ENCODE assay signal across 15 cellular contexts in genomic region chr6:155317186-155317585, GRCh38. TPM values are rescaled to one million over a fixed set of nuclear protein-coding genes. Genes with fewer than 3 reads are reported as not detected.
DNase-seq lines count a peak whose midpoint lies in the region; ATAC-seq and TF ChIP-seq lines count a peak whose summit lies in the region.
"Had no signal": no experiment of that assay in that cellular context is flagged by ENCODE, and none has a peak within 500 bp of the region (broad histone marks: within the 10 kb centered on the region; RNA-seq: fewer than 3 reads in every experiment).

No MANE protein-coding gene starts in this region.

- peaks cover 33% of the 10 kb centered on the region for H3K4me1 Mint-ChIP-seq in activated naive CD4-positive, alpha-beta T cell treated with anti-CD3 and anti-CD28 coated beads, Interleukin-2, amount 10 ng/mL, durations not matched to agents 7 days and 5 days

- no peak overlapping the region for H3K27ac Mint-ChIP-seq in activated naive CD4-positive, alpha-beta T cell treated with anti-CD3 and anti-CD28 coated beads, Interleukin-2, amount 10 ng/mL, durations not matched to agents 7 days and 5 days
- H3K27ac Mint-ChIP-seq: activated CD8-positive, alpha-beta memory T cell treated with anti-CD3 and anti-CD28 coated beads, Interleukin-2, amount 10 ng/mL, durations not matched to agents 7 days and 5 days; activated naive CD8-positive, alpha-beta T cell treated with anti-CD3 and anti-CD28 coated beads for 36 hours; GM23338; memory B cell had no signal

- H2AFZ ChIP-seq in DND-41 (ENCODE audit: low read depth, low read length) (no peak overlapping the region), SU-DHL-6 (ENCODE audit: low read depth, low read length, severe bottlenecking) (peak overlapping the region; percentile 52)
- H2AFZ ChIP-seq: GM23338 had no signal

- H3K9me2 ChIP-seq in SU-DHL-6 (replicated peaks; ENCODE audit: insufficient read depth, low read length) = no peaks in the 10 kb centered on the region

- H3K9me3 ChIP-seq in AG04450 (ENCODE audit: control insufficient read depth, insufficient read depth, low read length) (no peaks in the 10 kb centered on the region), DND-41 (ENCODE audit: insufficient read depth, low read length, severe bottlenecking) (no peaks in the 10 kb centered on the region), SU-DHL-6 (ENCODE audit: insufficient read depth, low read length) (no peaks in the 10 kb centered on the region)

- H3K79me2 ChIP-seq in DND-41 (ENCODE audit: insufficient read depth, low read length) (peaks cover 19% of the 10 kb centered on the region), SU-DHL-6 (ENCODE audit: insufficient read depth, low read length) (peaks cover 21% of the 10 kb centered on the region)

- peaks cover 25% of the 10 kb centered on the region for H3F3A ChIP-seq in SU-DHL-6 (ENCODE audit: insufficient read depth)

- H3K9ac ChIP-seq in DND-41 (ENCODE audit: low read depth, low read length) (no peak overlapping the region), SU-DHL-6 (ENCODE audit: low read length) (no peak overlapping the region)

- H3K4me2 ChIP-seq in DND-41 (ENCODE audit: insufficient read depth, low read length) (no peak overlapping the region), SU-DHL-6 (ENCODE audit: low read depth, low read length, poor library complexity, severe bottlenecking) (no peak overlapping the region)
- H3K4me2 ChIP-seq: GM23338 had no signal

- no peak for ATAC-seq in DND-41 (ENCODE audit: insufficient read depth, low read depth)
- ATAC-seq in GM21423 (IDR thresholded peaks at IDR 0.05; ENCODE audit: unreplicated experiment) = no peak
- ATAC-seq: activated CD8-positive, alpha-beta memory T cell treated with anti-CD3 and anti-CD28 coated beads, Interleukin-2, amount 10 ng/mL, durations not matched to agents 7 days and 5 days; GM23338 had no signal

- CTCF ChIA-PET in AG04450 (lab: Charles Lee) = interaction anchor here (0.9 to 3.0 kb wide), 9 partner anchors 10 to 397 kb away, joined by 3 to 26 read pairs (median 4); no protein-coding TSS in a partner anchor
- CTCF ChIA-PET in activated naive CD4-positive, alpha-beta T cell treated with anti-CD3 and anti-CD28 coated beads, Interleukin-2, amount 10 ng/mL, durations not matched to agents 7 days and 5 days (lab: Charles Lee) = interaction anchor here (0.6 to 5.1 kb wide), 10 partner anchors 10 to 389 kb away, joined by 3 to 51 read pairs (median 4); no protein-coding TSS in a partner anchor

- H3K4me3 ChIP-seq in AG04450 (ENCODE audit: low read depth, low read length) (no peak overlapping the region), DND-41 (ENCODE audit: low read depth in 1 of 2, low read length in 2 of 2) (no peak overlapping the region), SU-DHL-6 (ENCODE audit: insufficient read depth, low read length, poor library complexity, severe bottlenecking) (no peak overlapping the region), foreskin fibroblast (ENCODE audit: low read depth in 1 of 2, low read length in 2 of 2) (no peak overlapping the region)
- H3K4me3 ChIP-seq: GM23338 had no signal

- H3K36me3 ChIP-seq in DND-41 (ENCODE audit: insufficient read depth, low read length) (peaks cover 2% of the 10 kb centered on the region), SU-DHL-6 (ENCODE audit: low read length) (no peaks in the 10 kb centered on the region)

- H3K27me3 Mint-ChIP-seq in activated naive CD4-positive, alpha-beta T cell treated with anti-CD3 and anti-CD28 coated beads, Interleukin-2, amount 10 ng/mL, durations not matched to agents 7 days and 5 days = peaks cover 7% of the 10 kb centered on the region
- H3K27me3 Mint-ChIP-seq: memory B cell had no signal

- H3K4me3 Mint-ChIP-seq in activated naive CD4-positive, alpha-beta T cell treated with anti-CD3 and anti-CD28 coated beads, Interleukin-2, amount 10 ng/mL, durations not matched to agents 7 days and 5 days = no peak overlapping the region
- H3K4me3 Mint-ChIP-seq: activated CD8-positive, alpha-beta memory T cell treated with anti-CD3 and anti-CD28 coated beads, Interleukin-2, amount 10 ng/mL, durations not matched to agents 7 days and 5 days; activated naive CD8-positive, alpha-beta T cell treated with anti-CD3 and anti-CD28 coated beads for 36 hours; GM23338; memory B cell had no signal

- H3K36me3 Mint-ChIP-seq in activated naive CD4-positive, alpha-beta T cell treated with anti-CD3 and anti-CD28 coated beads, Interleukin-2, amount 10 ng/mL, durations not matched to agents 7 days and 5 days = peaks cover 12% of the 10 kb centered on the region

- TF ChIP-seq CTCF in AG04450 (IDR thresholded peaks at IDR 0.05; ENCODE audit: low read depth, low read length) (peak; percentile 28; the same call in 1 of the 2 replicates), DND-41 (IDR thresholded peaks at IDR 0.05; ENCODE audit: borderline replicate concordance, extremely low read depth, low read length, poor library complexity, severe bottlenecking) (peak; percentile 18), SU-DHL-6 (IDR thresholded peaks at IDR 0.05; ENCODE audit: insufficient read depth, low read length, poor library complexity, severe bottlenecking) (no peak), foreskin fibroblast (IDR thresholded peaks at IDR 0.05; ENCODE audit: low read depth, low read length) (peak; percentile 8)

- no peaks in the 10 kb centered on the region for H3K9me3 Mint-ChIP-seq in activated naive CD4-positive, alpha-beta T cell treated with anti-CD3 and anti-CD28 coated beads, Interleukin-2, amount 10 ng/mL, durations not matched to agents 7 days and 5 days
- H3K9me3 Mint-ChIP-seq: activated naive CD8-positive, alpha-beta T cell treated with anti-CD3 and anti-CD28 coated beads for 36 hours; GM23338; memory B cell had no signal

- H3K27ac ChIP-seq in AG04450 (ENCODE audit: low read depth, low read length) (no peak overlapping the region), DND-41 (ENCODE audit: low read length) (no peak overlapping the region), SU-DHL-6 (ENCODE audit: low read depth, low read length) (no peak overlapping the region)

- H4K20me1 ChIP-seq in DND-41 (ENCODE audit: insufficient read depth, low read length) (no peaks in the 10 kb centered on the region), SU-DHL-6 (ENCODE audit: low read depth, low read length) (no peaks in the 10 kb centered on the region)

- DNase-seq in AG04450 (ENCODE audit: low read depth, low spot score) (no peak), DND-41 (no peak), foreskin fibroblast (peak in 1 of 2 donors; percentile 24), NCI-H2171 treated with DMSO at 0.1 percent for 48 hours (lab: John Stamatoyannopoulos, UW) (no peak), GOT3 (lab: John Stamatoyannopoulos, UW) (no peak)
- no peak for DNase-seq in activated naive CD4-positive, alpha-beta T cell treated with anti-CD3 and anti-CD28 coated beads, Interleukin-2, amount 10 ng/mL, durations not matched to agents 7 days and 5 days
- DNase-seq: activated CD8-positive, alpha-beta memory T cell treated with anti-CD3 and anti-CD28 coated beads, Interleukin-2, amount 10 ng/mL, durations not matched to agents 7 days and 5 days; activated naive CD8-positive, alpha-beta T cell treated with anti-CD3 and anti-CD28 coated beads for 36 hours; head of caudate nucleus; NCI-H1436; stimulated activated naive CD4-positive, alpha-beta T cell had no signal

- peaks cover 21% of the 10 kb centered on the region for H3K4me1 ChIP-seq in DND-41 (ENCODE audit: insufficient read depth, low read length)

- POLR2A ChIA-PET in AG04450 (lab: Yijun Ruan, JAX) = no interaction called here

- H3K27me3 ChIP-seq in AG04450 (ENCODE audit: control insufficient read depth, insufficient read depth, low read length) = no peaks in the 10 kb centered on the region
- no peaks in the 10 kb centered on the region for H3K27me3 ChIP-seq in DND-41 (ENCODE audit: insufficient read depth, low read length, poor library complexity)
- no peaks in the 10 kb centered on the region for H3K27me3 ChIP-seq in SU-DHL-6 (ENCODE audit: low read length)

RNA-seq across cellular contexts. Expression of gene TFB1M, which starts 2.9 kb away (rescaled TPM):
- polyA plus RNA-seq in AG04450 (2011; rRNA removed) = 14.6 and 20.4 TPM in 2 replicates
- 18.1 and 18.9 TPM in 2 replicates for polyA minus RNA-seq in AG04450 (2011; rRNA and poly(A)+ RNA removed)

RNA-seq across cellular contexts. Expression of gene CLDN20, which starts 53.4 kb away (rescaled TPM):
- not detected in 2 replicates for polyA plus RNA-seq in AG04450 (2011; rRNA removed)
- 0.51 TPM in 1 of 2 replicates, not detected in the other for polyA minus RNA-seq in AG04450 (2011; rRNA and poly(A)+ RNA removed)
